Comparison of ENCODE assay signal across 8 cellular contexts in genomic region chr14:75399819-75400678, GRCh38. TPM values are rescaled to one million over a fixed set of nuclear protein-coding genes. Genes with fewer than 3 reads are reported as not detected.
DNase-seq lines count a peak whose midpoint lies in the region; ATAC-seq and TF ChIP-seq lines count a peak whose summit lies in the region.

No MANE protein-coding gene starts in this region.

- peak overlapping the region in 1 of 5 donors; percentile 8 for H3K9ac ChIP-seq in subcutaneous abdominal adipose tissue (ENCODE audit: low read length in 5 of 5)

- no peaks in the 10 kb centered on the region for H3K36me3 ChIP-seq in adrenal gland (replicated peaks in 1 of 2)
- no peaks in the 10 kb centered on the region for H3K36me3 ChIP-seq in subcutaneous abdominal adipose tissue (ENCODE audit: control insufficient read depth in 5 of 5, insufficient read depth in 5 of 5, low read length in 5 of 5)

- H3K4me3 ChIP-seq in adrenal gland (no peak overlapping the region), subcutaneous abdominal adipose tissue (ENCODE audit: low read depth in 1 of 5, low read length in 5 of 5) (no peak overlapping the region)

- H3K27me3 ChIP-seq in adrenal gland (no peaks in the 10 kb centered on the region), subcutaneous abdominal adipose tissue (ENCODE audit: control insufficient read depth in 5 of 5, insufficient read depth in 4 of 5, low read length in 5 of 5) (no peaks in the 10 kb centered on the region)

- no peak for ATAC-seq in HG03159 (IDR thresholded peaks at IDR 0.05; ENCODE audit: unreplicated experiment)
- no peak for ATAC-seq in GM18873 (IDR thresholded peaks at IDR 0.05; ENCODE audit: low FRiP score, unreplicated experiment)
- no peak for ATAC-seq in GM21723 (IDR thresholded peaks at IDR 0.05; ENCODE audit: unreplicated experiment)

- no peak for TF ChIP-seq CTCF in adrenal gland (IDR thresholded peaks at IDR 0.05)

- TF ChIP-seq POLR2A in adrenal gland (IDR thresholded peaks at IDR 0.05): peak in 1 of 2 donors; percentile 63

- H3K4me1 ChIP-seq in adrenal gland (replicated peaks in 1 of 2) (peaks cover 18 to 24% of the 10 kb centered on the region in 2 donors), subcutaneous abdominal adipose tissue (ENCODE audit: control insufficient read depth in 5 of 5, insufficient read depth in 5 of 5, low read length in 5 of 5) (peaks cover 12 to 28% (median 28%) of the 10 kb centered on the region in 5 donors)

- 23 to 33% (median 31%) methylated on average over 7 to 8 of the region's 8 CpGs for WGBS in adrenal gland, 4 donors

- peak overlapping the region in 4 of 5 donors; percentile 14 to 78 (median 68) for H3K27ac ChIP-seq in adrenal gland
- H3K27ac ChIP-seq in subcutaneous abdominal adipose tissue (ENCODE audit: low read depth, low read length): peak overlapping the region; percentile 48

- DNase-seq in DMS 273 treated with DMSO at 0.1 percent for 48 hours (lab: John Stamatoyannopoulos, UW): peak; percentile 63
- peak; percentile 100 for DNase-seq in NCI-H1694 (lab: John Stamatoyannopoulos, UW)
- peak; percentile 98 to 100 (median 99) for DNase-seq in adrenal gland
- peak; percentile 61 for DNase-seq in islet precursor cell

- intact Hi-C loops in adrenal gland (cut with DNase I): no loop called here

- H3K9me3 ChIP-seq in adrenal gland (replicated peaks in 1 of 3): no peaks in the 10 kb centered on the region
- peaks cover 0 to 10% (median 8%) of the 10 kb centered on the region in 5 donors for H3K9me3 ChIP-seq in subcutaneous abdominal adipose tissue (ENCODE audit: control insufficient read depth in 5 of 5, low read length in 5 of 5)

RNA-seq across cellular contexts. Expression of gene JDP2, which starts 27.8 kb away (rescaled TPM):
- 10 to 100 TPM; 22.0 to 59.8 (median 34.5) TPM for total RNA-seq in adrenal gland
- polyA plus RNA-seq in adrenal gland: 10 to 100 TPM; 11.6 to 32.6 (median 12.4) TPM
